ENCODE assay signal across 20 cellular contexts in the genomic region with DNA sequence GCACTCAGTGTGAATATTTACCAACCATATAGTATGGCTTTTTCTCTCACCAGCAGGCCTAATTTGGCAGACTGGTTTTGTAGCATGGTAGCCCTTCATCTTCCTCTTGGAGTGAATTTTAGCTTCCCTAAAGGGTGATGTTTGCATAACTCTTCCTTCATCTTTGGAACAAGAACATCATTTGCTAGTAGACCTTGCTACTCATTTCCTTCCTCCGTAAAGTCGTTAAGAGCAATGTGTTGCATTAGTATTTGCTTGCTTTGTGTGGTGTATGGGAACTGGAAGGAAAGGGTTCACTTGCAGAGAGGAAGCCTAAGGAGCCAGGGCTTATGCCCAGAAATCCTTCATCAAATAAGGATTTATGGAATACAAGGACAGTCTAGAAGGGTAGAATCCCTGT. TPM values are rescaled to one million over a fixed set of nuclear protein-coding genes. Genes with fewer than 3 reads are reported as not detected.
A peak's percentile ranks its signal among the peaks of the same experiment; 100 is the strongest.
DNase-seq lines count a peak whose midpoint lies in the region; ATAC-seq, FAIRE-seq and TF ChIP-seq lines count a peak whose summit lies in the region.
"Had no signal": no experiment of that assay in that cellular context is flagged by ENCODE, and none has a peak within 500 bp of the region (broad histone marks: within the 10 kb centered on the region; RNA-seq: fewer than 3 reads in every experiment).

No MANE protein-coding gene starts in this region.

- no peak for TF ChIP-seq CTCF in PC-9 (conservative IDR thresholded peaks at IDR 0.05)
- TF ChIP-seq CTCF in heart right ventricle (IDR thresholded peaks at IDR 0.05), result no peak
- no peak for TF ChIP-seq CTCF in neural progenitor cell (IDR thresholded peaks at IDR 0.05)

- H3K9ac ChIP-seq in neural progenitor cell, result no peak overlapping the region

- H3F3A ChIP-seq in PC-9 (ENCODE audit: insufficient read depth, low read depth) (peaks cover 15% of the 10 kb centered on the region; the same call in 1 of the 2 replicates), neural progenitor cell (ENCODE audit: low read depth) (no peaks in the 10 kb centered on the region)

- no peaks in the 10 kb centered on the region for H3K36me3 ChIP-seq in PC-9 (ENCODE audit: low read depth)
- no peaks in the 10 kb centered on the region for H3K36me3 ChIP-seq in heart right ventricle
- H3K36me3 ChIP-seq in neural progenitor cell, result no peaks in the 10 kb centered on the region
- H3K36me3 ChIP-seq: HAP-1 had no signal

- 73 to 88% methylated on average over 2 of the region's 2 CpGs for WGBS in heart right ventricle, 2 donors

- H3K4me3 Mint-ChIP-seq in stimulated activated memory B cell treated with anti-CD40 and anti-IgM and Interleukin-4, amounts not matched to agents 10 μg/mL and 1 μg/mL and 100 μg/mL, for 72 hours, result no peak overlapping the region
- H3K4me3 Mint-ChIP-seq in neural progenitor cell, result no peak overlapping the region
- H3K4me3 Mint-ChIP-seq: CD14-positive monocyte; CD8-positive, alpha-beta T cell had no signal

- no TSS peak for BruUV-seq in PC-9 (replicated peaks; lab: Mats Ljungman, UMichigan)

- peak; percentile 7 for DNase-seq in MV-4-11 (lab: John Stamatoyannopoulos, UW)
- no peak for DNase-seq in PC-9
- peak; percentile 64 for DNase-seq in dermis blood vessel endothelial cell
- DNase-seq in urothelium cell line (ENCODE audit: low spot score), result no peak
- DNase-seq in heart right ventricle, result no peak
- DNase-seq in neural progenitor cell (ENCODE audit: low spot score), result no peak
- DNase-seq: CD8-positive, alpha-beta T cell; COR-L47; DMS153; DND-41; GDM1 had no signal

- POLR2A ChIA-PET in PC-9 (lab: Charles Lee; ENCODE audit: unreplicated experiment), result interaction anchor here (0.8 to 1.5 kb wide), 2 partner anchors 15 to 16 kb away, joined by 7 to 10 read pairs; no protein-coding TSS in a partner anchor

- H3K4me3 ChIP-seq in PC-9 (no peak overlapping the region), heart right ventricle (no peak overlapping the region), neural progenitor cell (no peak overlapping the region)
- H3K4me3 ChIP-seq: A549, HAP-1 had no signal

- ATAC-seq in stimulated activated memory B cell treated with anti-CD40 and anti-IgM and Interleukin-4, amounts not matched to agents 10 μg/mL and 1 μg/mL and 100 μg/mL, for 72 hours, result no peak
- no peak for ATAC-seq in heart right ventricle
- ATAC-seq: CD8-positive, alpha-beta T cell; HepG2 had no signal

- H3K4me1 Mint-ChIP-seq in stimulated activated memory B cell treated with anti-CD40 and anti-IgM and Interleukin-4, amounts not matched to agents 10 μg/mL and 1 μg/mL and 100 μg/mL, for 72 hours, result no peaks in the 10 kb centered on the region
- no peaks in the 10 kb centered on the region for H3K4me1 Mint-ChIP-seq in neural progenitor cell

- H3K27ac ChIP-seq in PC-9, result peak overlapping the region; percentile 57
- no peak overlapping the region for H3K27ac ChIP-seq in heart right ventricle
- H3K27ac ChIP-seq in neural progenitor cell, result no peak overlapping the region

- H3K27me3 ChIP-seq in PC-9 (ENCODE audit: insufficient read depth, low read depth) (no peaks in the 10 kb centered on the region), heart right ventricle (no peaks in the 10 kb centered on the region), neural progenitor cell (no peaks in the 10 kb centered on the region)

- no peaks in the 10 kb centered on the region for H3K9me3 ChIP-seq in PC-9 (ENCODE audit: insufficient read depth, low read depth)
- no peaks in the 10 kb centered on the region for H3K9me3 ChIP-seq in heart right ventricle
- no peaks in the 10 kb centered on the region for H3K9me3 ChIP-seq in neural progenitor cell (ENCODE audit: low read depth)
- H3K9me3 ChIP-seq: A549, HAP-1 had no signal

- H3K79me2 ChIP-seq in PC-9 (ENCODE audit: low read depth) (no peaks in the 10 kb centered on the region), neural progenitor cell (ENCODE audit: low read depth) (no peaks in the 10 kb centered on the region)

- H3K9me2 ChIP-seq in PC-9 (ENCODE audit: insufficient read depth), result no peaks in the 10 kb centered on the region

- no peaks in the 10 kb centered on the region for H3K9me3 Mint-ChIP-seq in stimulated activated memory B cell treated with anti-CD40 and anti-IgM and Interleukin-4, amounts not matched to agents 10 μg/mL and 1 μg/mL and 100 μg/mL, for 72 hours
- H3K9me3 Mint-ChIP-seq in neural progenitor cell, result no peaks in the 10 kb centered on the region
- H3K9me3 Mint-ChIP-seq: CD8-positive, alpha-beta T cell had no signal

- H3K27me3 Mint-ChIP-seq in stimulated activated memory B cell treated with anti-CD40 and anti-IgM and Interleukin-4, amounts not matched to agents 10 μg/mL and 1 μg/mL and 100 μg/mL, for 72 hours, result no peaks in the 10 kb centered on the region
- H3K27me3 Mint-ChIP-seq in neural progenitor cell (ENCODE audit: insufficient read depth, low read depth), result no peaks in the 10 kb centered on the region

- CTCF ChIA-PET in PC-9 (lab: Charles Lee), result interaction anchor here (2.1 kb wide), 1 partner anchor 15 kb away, joined by 9 read pairs; no protein-coding TSS in a partner anchor

- FAIRE-seq in urothelium cell line (lab: Jason Lieb, UNC), result peak; percentile 5
- FAIRE-seq: A549, D721Med, GM12892, H1, HepG2, HTR-8/SVneo had no signal

- intact Hi-C loops in PC-9 (cut with micrococcal nuclease; ENCODE audit: unreplicated experiment) (loop anchor here (1.0 to 5.0 kb wide), 3 partner anchors 15 to 189 kb away; no protein-coding TSS in a partner anchor), heart right ventricle (cut with DNase I) (no loop called here)

- H2AFZ ChIP-seq in PC-9 (no peak overlapping the region), neural progenitor cell (replicated peaks) (no peak overlapping the region)

- H3K27ac Mint-ChIP-seq in stimulated activated memory B cell treated with anti-CD40 and anti-IgM and Interleukin-4, amounts not matched to agents 10 μg/mL and 1 μg/mL and 100 μg/mL, for 72 hours, result no peak overlapping the region
- no peak overlapping the region for H3K27ac Mint-ChIP-seq in neural progenitor cell
- H3K27ac Mint-ChIP-seq: CD14-positive monocyte; CD8-positive, alpha-beta T cell had no signal

- H3K4me1 ChIP-seq in PC-9 (replicated peaks; ENCODE audit: insufficient read depth) (peaks cover 25% of the 10 kb centered on the region), heart right ventricle (peaks cover 0 to 13% (median 4%) of the 10 kb centered on the region in 9 donors), neural progenitor cell (no peaks in the 10 kb centered on the region)
- H3K4me1 ChIP-seq: HAP-1 had no signal

- H3K4me2 ChIP-seq in PC-9, result peak overlapping the region; percentile 38; the same call in 1 of the 2 replicates
- H3K4me2 ChIP-seq in neural progenitor cell, result no peak overlapping the region
- H3K4me2 ChIP-seq: A549 had no signal

- H4K20me1 ChIP-seq in PC-9 (ENCODE audit: insufficient read depth) (no peaks in the 10 kb centered on the region), neural progenitor cell (ENCODE audit: low read depth) (no peaks in the 10 kb centered on the region)

- peaks cover under 1% of the 10 kb centered on the region for H3K36me3 Mint-ChIP-seq in stimulated activated memory B cell treated with anti-CD40 and anti-IgM and Interleukin-4, amounts not matched to agents 10 μg/mL and 1 μg/mL and 100 μg/mL, for 72 hours
- no peaks in the 10 kb centered on the region for H3K36me3 Mint-ChIP-seq in neural progenitor cell
- H3K36me3 Mint-ChIP-seq: CD14-positive monocyte; CD8-positive, alpha-beta T cell had no signal

RNA-seq across cellular contexts. Expression of a gene that starts 50.2 kb away (rescaled TPM):
- total RNA-seq in PC-9 (2021) (51.7 and 105 TPM in 2 replicates), dermis blood vessel endothelial cell (18.0 and 47.2 TPM in 2 replicates), heart right ventricle (10 to 100 TPM; 47.8 to 78.9 (median 71.5) TPM), neural progenitor cell (ENCODE audit: low replicate concordance) (29.3 and 58.8 TPM in 2 replicates)
- polyA plus RNA-seq in heart right ventricle, result 10 to 100 TPM; 26.0 to 48.9 TPM

Comparison
In these comparisons a context has a peak if more than half of its experiments do, and no peak if none do; other contexts are left out.
1. DNase-seq: peak in MV-4-11 (single experiment) and dermis blood vessel endothelial cell (single experiment); none in PC-9 (0 of 2), urothelium cell line (single experiment), heart right ventricle (0 of 2) and neural progenitor cell (single experiment).